ENCODE assay signal across 12 cellular contexts in the genomic region with DNA sequence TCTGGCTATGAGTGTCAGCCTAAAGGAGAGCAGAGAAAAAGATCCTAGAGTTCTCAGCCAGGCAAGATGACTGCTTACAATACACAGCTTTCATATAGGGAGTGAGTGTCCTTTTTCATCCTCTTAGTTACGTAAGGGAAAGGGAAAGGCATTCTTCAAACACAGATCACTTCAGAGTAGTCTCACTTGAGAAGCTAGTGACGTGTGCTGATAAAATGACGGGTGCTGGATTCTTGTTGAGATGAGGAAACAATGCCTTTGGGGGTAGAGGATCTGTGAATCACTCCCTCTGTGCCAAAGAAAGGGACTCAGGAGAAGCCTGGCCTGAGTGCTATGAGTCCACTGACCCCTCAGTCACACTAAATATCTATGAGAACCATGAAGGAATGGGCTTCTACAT.
DNase-seq lines count a peak whose midpoint lies in the region; ATAC-seq and TF ChIP-seq lines count a peak whose summit lies in the region.
"Had no signal": no experiment of that assay in that cellular context is flagged by ENCODE, and none has a peak within 500 bp of the region (broad histone marks: within the 10 kb centered on the region; RNA-seq: fewer than 3 reads in every experiment).

No MANE protein-coding gene starts in this region.

- no peak overlapping the region for H3K4ac ChIP-seq in H9 (ENCODE audit: low read depth, low read length)

- H3K23ac ChIP-seq in H9 (ENCODE audit: insufficient read length, low read depth, low read length): no peak overlapping the region

- TF ChIP-seq CTCF in HFFc6 (IDR thresholded peaks at IDR 0.05): no peak
- no peak for TF ChIP-seq CTCF in esophagus squamous epithelium (IDR thresholded peaks at IDR 0.05)
- TF ChIP-seq CTCF in H9 (conservative IDR thresholded peaks at IDR 0.05): no peak

- H3K36me3 Mint-ChIP-seq in HFFc6 (ENCODE audit: low read depth) (no peaks in the 10 kb centered on the region; the same call in 1 of the 2 replicates), H9 (ENCODE audit: insufficient read depth in 1 of 3, low read depth in 3 of 3) (peaks cover 15 to 29% (median 19%) of the 10 kb centered on the region in 3 experiments)
- H3K36me3 Mint-ChIP-seq in activated naive CD4-positive, alpha-beta T cell treated with anti-CD3 and anti-CD28 coated beads, Interleukin-2, amount 50 U/mL, for 72 hours: no peaks in the 10 kb centered on the region

- H2BK20ac ChIP-seq in H9 (ENCODE audit: low read depth, low read length, poor library complexity, severe bottlenecking): no peak overlapping the region

- H3K27ac ChIP-seq in esophagus squamous epithelium: peak overlapping the region; percentile 7 to 85 (median 78)
- H3K27ac ChIP-seq in H9 (ENCODE audit: insufficient read length, low read depth, low read length): no peak overlapping the region
- H3K27ac ChIP-seq: HL-60 had no signal

- H3K9me3 ChIP-seq in esophagus squamous epithelium: no peaks in the 10 kb centered on the region
- peaks cover 14% of the 10 kb centered on the region for H3K9me3 ChIP-seq in H9 (ENCODE audit: control insufficient read depth, low read depth, low read length)

- whole genome bisulfite sequencing in esophagus squamous epithelium, 2 donors: 46 to 48% methylated on average over 3 of the region's 3 CpGs
- WGBS in H9 (ENCODE audit: extremely low coverage, insufficient read length, low lambda C conversion rate): no CpG with 5 or more reads among the region's 3 CpGs

- no peak overlapping the region for H3K14ac ChIP-seq in H9 (ENCODE audit: insufficient read depth, low read length)

- H3K56ac ChIP-seq in H9 (ENCODE audit: insufficient read length, low read depth, low read length): no peak overlapping the region

- no peak overlapping the region for H2AFZ ChIP-seq in H9 (ENCODE audit: low read length)

- H2BK12ac ChIP-seq in H9 (ENCODE audit: insufficient read length, low read depth, low read length): no peak overlapping the region

- no peak overlapping the region for H2BK15ac ChIP-seq in H9 (ENCODE audit: low read depth, low read length)

- H3K4me1 Mint-ChIP-seq in HFFc6 (ENCODE audit: low read depth): peaks cover 43% of the 10 kb centered on the region
- peaks cover 49 to 52% of the 10 kb centered on the region in 2 experiments for H3K4me1 Mint-ChIP-seq in H9

- H3K4me2 ChIP-seq in H9 (ENCODE audit: insufficient read depth, insufficient read length, low read length): no peak overlapping the region

- H3K4me3 Mint-ChIP-seq in HFFc6 (peak overlapping the region; percentile 39), H9 (no peak overlapping the region)
- H3K4me3 Mint-ChIP-seq: neural crest cell had no signal

- H3K27ac Mint-ChIP-seq in HFFc6: peak overlapping the region; percentile 59
- H3K27ac Mint-ChIP-seq in activated naive CD4-positive, alpha-beta T cell treated with anti-CD3 and anti-CD28 coated beads, Interleukin-2, amount 50 U/mL, for 72 hours: no peak overlapping the region
- H3K27ac Mint-ChIP-seq in H9: no peak overlapping the region

- no peak overlapping the region for H3K18ac ChIP-seq in H9 (ENCODE audit: insufficient read length, low read depth, low read length)

- no peaks in the 10 kb centered on the region for H3K23me2 ChIP-seq in H9 (ENCODE audit: insufficient read length, low read depth, low read length, poor library complexity, severe bottlenecking)

- H3K79me1 ChIP-seq in H9 (ENCODE audit: insufficient read depth, low read depth, low read length, poor library complexity, severe bottlenecking): no peaks in the 10 kb centered on the region

- H3K27me3 Mint-ChIP-seq in HFFc6 (ENCODE audit: insufficient read depth) (peaks cover 4% of the 10 kb centered on the region), H9 (ENCODE audit: low read depth) (peaks cover 1% of the 10 kb centered on the region)

- no peaks in the 10 kb centered on the region for H3K36me3 ChIP-seq in esophagus squamous epithelium

- intact Hi-C loops in esophagus squamous epithelium (cut with DNase I): no loop called here

- no peak overlapping the region for H2BK5ac ChIP-seq in H9 (ENCODE audit: insufficient read length, low read length)

- H4K20me1 ChIP-seq in H9 (ENCODE audit: control insufficient read depth, insufficient read depth, insufficient read length): no peaks in the 10 kb centered on the region

- H3K9me3 Mint-ChIP-seq in HFFc6 (no peaks in the 10 kb centered on the region), H9 (peaks cover 24 to 27% of the 10 kb centered on the region in 2 experiments)
- H3K9me3 Mint-ChIP-seq in activated naive CD4-positive, alpha-beta T cell treated with anti-CD3 and anti-CD28 coated beads, Interleukin-2, amount 50 U/mL, for 72 hours: no peaks in the 10 kb centered on the region

- H3K9ac ChIP-seq in H9 (ENCODE audit: extremely low read depth, insufficient read length, low read length): no peak overlapping the region

- no peak overlapping the region for H4K8ac ChIP-seq in H9 (replicated peaks; ENCODE audit: insufficient read length, low read depth, low read length)

- H2AK5ac ChIP-seq in H9 (ENCODE audit: insufficient read length, low read length): no peak overlapping the region

- H3T11ph ChIP-seq in H9 (ENCODE audit: low read length): no peak overlapping the region

- H3K27me3 ChIP-seq in esophagus squamous epithelium (no peaks in the 10 kb centered on the region), H9 (ENCODE audit: insufficient read depth, low read length) (no peaks in the 10 kb centered on the region)

- H4K5ac ChIP-seq in H9 (ENCODE audit: insufficient read length, low read depth, low read length): no peak overlapping the region

- ATAC-seq in activated naive CD4-positive, alpha-beta T cell treated with anti-CD3 and anti-CD28 coated beads, Interleukin-2, amount 50 U/mL, for 72 hours: no peak

- H3K4me3 ChIP-seq in esophagus squamous epithelium: no peak overlapping the region

- H2BK120ac ChIP-seq in H9 (ENCODE audit: low read depth, low read length, poor library complexity, severe bottlenecking): no peak overlapping the region

- peaks cover 0 to 44% (median 0%) of the 10 kb centered on the region in 3 donors for H3K4me1 ChIP-seq in esophagus squamous epithelium
- H3K4me1 ChIP-seq in H9 (ENCODE audit: insufficient read depth, low read length): peaks cover 12% of the 10 kb centered on the region

- no peak overlapping the region for H4K91ac ChIP-seq in H9 (ENCODE audit: insufficient read length, low read depth, low read length)

- no peak for TF ChIP-seq POLR2A in esophagus squamous epithelium (IDR thresholded peaks at IDR 0.05)

- DNase-seq in HFFc6 (peak; percentile 87), NCI-H510A treated with DMSO at 0.1 percent for 48 hours (lab: John Stamatoyannopoulos, UW) (peak; percentile 79), esophagus squamous epithelium (lab: John Stamatoyannopoulos, UW) (no peak), renal cortical epithelial cell (ENCODE audit: low read depth) (peak; percentile 95), GM03348 (ENCODE audit: low spot score) (no peak), H9 (no peak)
- DNase-seq in activated naive CD4-positive, alpha-beta T cell treated with anti-CD3 and anti-CD28 coated beads, Interleukin-2, amount 50 U/mL, for 72 hours (ENCODE audit: low spot score in 2 of 2): no peak
- no peak for DNase-seq in stimulated activated CD4-positive, alpha-beta T cell treated with anti-CD3 and anti-CD28 coated beads, Interleukin-4, amount 100 ng/mL, for 24 hours
- DNase-seq: activated CD4-positive, CD25-positive, alpha-beta regulatory T cell; activated naive CD4-positive, alpha-beta T cell treated with anti-CD3 and anti-CD28 coated beads, Interleukin-2, amount 50 U/mL, for 16 hours had no signal

- H3K79me2 ChIP-seq in H9 (ENCODE audit: insufficient read depth, low read length): no peaks in the 10 kb centered on the region

Comparison
In these comparisons a context has a peak if more than half of its experiments do, and no peak if none do; other contexts are left out.
1. DNase-seq: peak in HFFc6 (single experiment), NCI-H510A treated with DMSO at 0.1 percent for 48 hours (single experiment) and renal cortical epithelial cell (single experiment); none in esophagus squamous epithelium (single experiment), activated naive CD4-positive, alpha-beta T cell treated with anti-CD3 and anti-CD28 coated beads, Interleukin-2, amount 50 U/mL, for 72 hours (0 of 2), GM03348 (single experiment), H9 (single experiment) and stimulated activated CD4-positive, alpha-beta T cell treated with anti-CD3 and anti-CD28 coated beads, Interleukin-4, amount 100 ng/mL, for 24 hours (single experiment).